ENCODE assay signal across 20 cellular contexts in genomic region chr2:37874470-37874869, GRCh38. TPM values are rescaled to one million over a fixed set of nuclear protein-coding genes. Genes with fewer than 3 reads are reported as not detected.
A peak's percentile ranks its signal among the peaks of the same experiment; 100 is the strongest.
DNase-seq lines count a peak whose midpoint lies in the region; ATAC-seq and TF ChIP-seq lines count a peak whose summit lies in the region.
"Had no signal": no experiment of that assay in that cellular context is flagged by ENCODE, and none has a peak within 500 bp of the region (broad histone marks: within the 10 kb centered on the region; RNA-seq: fewer than 3 reads in every experiment).

No MANE protein-coding gene starts in this region.

- H3K4me2 ChIP-seq in neuronal stem cell (ENCODE audit: insufficient read depth, low read length, poor library complexity, severe bottlenecking), result no peak overlapping the region

- TF ChIP-seq CTCF in natural killer cell (IDR thresholded peaks at IDR 0.05), result no peak

- DNase-seq in neuronal stem cell (ENCODE audit: low spot score) (no peak), natural killer cell (no peak), NCI-H2196 (lab: John Stamatoyannopoulos, UW; ENCODE audit: unreplicated experiment) (no peak), NCI-H446 treated with DMSO at 0.1 percent for 48 hours (lab: John Stamatoyannopoulos, UW) (no peak)
- no peak for DNase-seq in effector memory CD8-positive, alpha-beta T cell
- DNase-seq: activated CD8-positive, alpha-beta memory T cell treated with anti-CD3 and anti-CD28 coated beads for 24 hours; activated gamma-delta T cell; dermis blood vessel endothelial cell; esophagus squamous epithelium; head of caudate nucleus; kidney glomerular epithelial cell; NCI-H2029 treated with DMSO at 0.1 percent for 48 hours; pancreas; small intestine; stimulated activated naive CD4-positive, alpha-beta T cell treated with Interleukin-2 at 50 U/mL for 16 hours; upper lobe of right lung had no signal

- H3K27me3 Mint-ChIP-seq in natural killer cell (ENCODE audit: low read depth in 2 of 2), result peaks cover 2 to 6% of the 10 kb centered on the region in 2 donors
- H3K27me3 Mint-ChIP-seq in effector memory CD8-positive, alpha-beta T cell, result peaks cover 3 to 8% of the 10 kb centered on the region in 2 donors

- no CpG with 5 or more reads among the region's 7 CpGs for WGBS in neuronal stem cell (ENCODE audit: extremely low coverage in 2 of 2, insufficient read length in 2 of 2, insufficient replicate concordance in 1 of 2), 2 donors

- H3K18ac ChIP-seq in neuronal stem cell (ENCODE audit: low read length), result no peak overlapping the region

- H2BK120ac ChIP-seq in neuronal stem cell (ENCODE audit: low read depth, low read length), result no peak overlapping the region

- peaks cover 0 to 5% of the 10 kb centered on the region in 2 donors for H3K9me3 ChIP-seq in neuronal stem cell (replicated peaks in 1 of 2; ENCODE audit: control insufficient read depth in 2 of 2, insufficient read depth in 1 of 2, low read depth in 1 of 2, low read length in 2 of 2)
- H3K9me3 ChIP-seq: esophagus squamous epithelium, pancreas, upper lobe of right lung had no signal

- intact Hi-C loops in natural killer cell (cut with micrococcal nuclease), result loop anchor here (10.0 kb wide), 1 partner anchor 720 kb away; the partner anchor contains the start of gene EIF2AK2

- no peaks in the 10 kb centered on the region for H3K36me3 ChIP-seq in neuronal stem cell (replicated peaks in 1 of 2; ENCODE audit: control insufficient read depth in 2 of 2, insufficient read depth in 2 of 2, low read length in 2 of 2)
- H3K36me3 ChIP-seq: esophagus squamous epithelium, pancreas, upper lobe of right lung had no signal

- H3K9me3 Mint-ChIP-seq in natural killer cell, result no peaks in the 10 kb centered on the region
- no peaks in the 10 kb centered on the region for H3K9me3 Mint-ChIP-seq in effector memory CD8-positive, alpha-beta T cell

- H3K27ac Mint-ChIP-seq in natural killer cell, result no peak overlapping the region
- H3K27ac Mint-ChIP-seq in effector memory CD8-positive, alpha-beta T cell, result no peak overlapping the region

- H3K27me3 ChIP-seq in neuronal stem cell (ENCODE audit: control insufficient read depth in 3 of 3, insufficient read depth in 3 of 3, low read depth in 1 of 3, low read length in 3 of 3), result no peaks in the 10 kb centered on the region
- H3K27me3 ChIP-seq: pancreas, upper lobe of right lung had no signal

- H3K4me3 Mint-ChIP-seq in natural killer cell, result no peak overlapping the region
- H3K4me3 Mint-ChIP-seq in effector memory CD8-positive, alpha-beta T cell, result no peak overlapping the region

- H3K79me1 ChIP-seq in neuronal stem cell (ENCODE audit: low read depth, low read length), result no peaks in the 10 kb centered on the region

- peak overlapping the region; percentile 89 for H2AFZ ChIP-seq in neuronal stem cell (ENCODE audit: low read length)

- no peak overlapping the region for H3K14ac ChIP-seq in neuronal stem cell (ENCODE audit: low read length)

- ATAC-seq in GM18867 (IDR thresholded peaks at IDR 0.05; ENCODE audit: unreplicated experiment) (peak; percentile 39), HG02623 (IDR thresholded peaks at IDR 0.05; ENCODE audit: unreplicated experiment) (peak; percentile 51), HG03521 (IDR thresholded peaks at IDR 0.05; ENCODE audit: unreplicated experiment) (peak; percentile 42), natural killer cell (no peak)
- no peak for ATAC-seq in effector memory CD8-positive, alpha-beta T cell (replicated peaks)
- ATAC-seq: Panc1, pancreas, upper lobe of right lung had no signal

- peak overlapping the region; percentile 3 for H4K8ac ChIP-seq in neuronal stem cell (ENCODE audit: low read depth, low read length)

- peaks cover 0 to 5% of the 10 kb centered on the region in 2 donors for H3K4me1 Mint-ChIP-seq in natural killer cell
- peaks cover 0 to 3% of the 10 kb centered on the region in 2 donors for H3K4me1 Mint-ChIP-seq in effector memory CD8-positive, alpha-beta T cell (ENCODE audit: low read depth in 2 of 2)

- H2BK12ac ChIP-seq in neuronal stem cell (ENCODE audit: low read length), result no peak overlapping the region

- H2BK5ac ChIP-seq in neuronal stem cell (ENCODE audit: low read length), result peak overlapping the region; percentile 76

- no peak overlapping the region for H3K4ac ChIP-seq in neuronal stem cell (ENCODE audit: low read length)

- no peak overlapping the region for H3K27ac ChIP-seq in neuronal stem cell (replicated peaks; ENCODE audit: low read length)
- H3K27ac ChIP-seq: pancreas, upper lobe of right lung had no signal

- no peak overlapping the region for H2AK5ac ChIP-seq in neuronal stem cell (ENCODE audit: low read depth, low read length)

- no peak overlapping the region for H3K23ac ChIP-seq in neuronal stem cell (ENCODE audit: low read depth, low read length, poor library complexity)

- H3K9ac ChIP-seq in neuronal stem cell (ENCODE audit: low read depth, low read length, poor library complexity), result no peak overlapping the region

- peaks cover 5 to 7% of the 10 kb centered on the region in 2 donors for H3K4me1 ChIP-seq in neuronal stem cell (ENCODE audit: control insufficient read depth in 2 of 2, insufficient read depth in 1 of 2, low read depth in 1 of 2, low read length in 2 of 2)

- no peak overlapping the region for H2BK15ac ChIP-seq in neuronal stem cell (ENCODE audit: low read length)

- H4K91ac ChIP-seq in neuronal stem cell (ENCODE audit: low read depth, low read length, poor library complexity), result no peak overlapping the region

- no peak overlapping the region for H3K4me3 ChIP-seq in neuronal stem cell (ENCODE audit: low read length in 2 of 2)
- H3K4me3 ChIP-seq: esophagus squamous epithelium, pancreas, upper lobe of right lung had no signal

- no peaks in the 10 kb centered on the region for H3K36me3 Mint-ChIP-seq in natural killer cell
- H3K36me3 Mint-ChIP-seq in effector memory CD8-positive, alpha-beta T cell (ENCODE audit: insufficient read depth), result no peaks in the 10 kb centered on the region

RNA-seq across cellular contexts. Expression of gene RMDN2, which starts 50.6 kb away (rescaled TPM):
- 1.1 TPM for polyA plus RNA-seq in neuronal stem cell (2013, experiment 1 of 2)
- polyA plus RNA-seq in neuronal stem cell (2013, experiment 2 of 2), result 1.0 TPM
- 10 to 100 TPM in 1 of 3 donors, 1 to 10 TPM in 2; 8.4 to 10.9 (median 8.4) TPM for total RNA-seq in natural killer cell

Comparison
In these comparisons a context has a peak if more than half of its experiments do, and no peak if none do; other contexts are left out.
1. ATAC-seq: peak in GM18867 (single experiment), HG02623 (single experiment) and HG03521 (single experiment); none in natural killer cell (0 of 3) and effector memory CD8-positive, alpha-beta T cell (single experiment).